22 cellular contexts compared by ENCODE assay signal in genomic region chr5:113150821-113151220, GRCh38.
"Had no signal": no experiment of that assay in that cellular context is flagged by ENCODE, and none has a peak within 500 bp of the region (broad histone marks: within the 10 kb centered on the region; RNA-seq: fewer than 3 reads in every experiment).

No MANE protein-coding gene starts in this region.

- H3K4me3 ChIP-seq: body of pancreas, left ventricle myocardium inferior, psoas muscle, right atrium auricular region, thyroid gland had no signal

- H3K27me3 ChIP-seq: body of pancreas, right atrium auricular region, thyroid gland had no signal

- H3K27ac ChIP-seq: body of pancreas, left ventricle myocardium inferior, psoas muscle, right atrium auricular region, thyroid gland had no signal

- H3K9me3 ChIP-seq: body of pancreas, left ventricle myocardium inferior, psoas muscle, right atrium auricular region, thyroid gland had no signal

- H3K36me3 ChIP-seq: right atrium auricular region, thyroid gland had no signal

- ATAC-seq: activated T-cell treated with anti-CD3 and anti-CD28 coated beads, Interleukin-2, amount 50 U/mL, for 72 hours; body of pancreas; naive thymus-derived CD8-positive, alpha-beta T cell; psoas muscle; T-helper 17 cell had no signal

- DNase-seq: activated CD4-positive, alpha-beta memory T cell treated with anti-CD3 and anti-CD28 coated beads for 36 hours; activated CD4-positive, alpha-beta T cell treated with anti-CD3 and anti-CD28 coated beads for 48 hours; activated effector memory CD4-positive, alpha-beta T cell treated with Interleukin-2 at 50 U/mL for 16 hours; activated naive CD4-positive, alpha-beta T cell treated with anti-CD3 and anti-CD28 coated beads for 36 hours; activated T-cell treated with anti-CD3 and anti-CD28 coated beads, Interleukin-2, amount 50 U/mL, for 72 hours; anterior cingulate cortex; body of pancreas; caudate nucleus; effector CD4-positive, alpha-beta T cell; erythroblast; foreskin melanocyte; immature natural killer cell; kidney glomerular epithelial cell; left ventricle myocardium inferior; naive thymus-derived CD8-positive, alpha-beta T cell; psoas muscle; stimulated activated CD4-positive, alpha-beta T cell treated with anti-CD3 and anti-CD28 coated beads, Interleukin-12 subunit alpha, Interleukin-12 subunit beta, amount 100 ng/mL, for 4 hours; stimulated activated CD4-positive, alpha-beta T cell treated with anti-CD3 and anti-CD28 coated beads, Interleukin-4, amount 100 ng/mL, for 4 hours; substantia nigra; T-helper 17 cell; thyroid gland had no signal

- H3K4me1 ChIP-seq: body of pancreas, psoas muscle, thyroid gland had no signal
